ENCODE assay signal across 17 cellular contexts in the genomic region with DNA sequence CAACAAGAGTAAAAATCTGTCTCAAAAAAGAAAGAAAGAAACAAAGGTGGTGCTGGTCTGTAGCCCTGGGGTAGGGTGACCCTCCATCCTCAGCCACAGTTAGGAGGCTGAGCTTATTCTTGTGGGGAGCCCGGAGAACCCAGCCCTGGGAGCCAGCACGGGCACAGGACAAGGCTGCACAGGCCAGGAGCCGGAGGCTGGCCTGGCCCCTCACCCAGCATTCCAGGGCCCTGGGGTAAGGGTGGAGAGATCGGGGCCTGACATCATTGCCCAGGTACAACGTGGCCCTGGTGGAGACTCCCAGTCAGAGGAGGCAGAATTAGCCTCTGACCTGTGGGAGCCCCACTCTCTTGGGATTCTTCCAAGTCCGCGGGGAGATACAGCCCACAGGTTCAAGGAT. TPM values are rescaled to one million over a fixed set of nuclear protein-coding genes. Genes with fewer than 3 reads are reported as not detected.
DNase-seq lines count a peak whose midpoint lies in the region; ATAC-seq, FAIRE-seq and TF ChIP-seq lines count a peak whose summit lies in the region.
"Had no signal": no experiment of that assay in that cellular context is flagged by ENCODE, and none has a peak within 500 bp of the region (broad histone marks: within the 10 kb centered on the region; RNA-seq: fewer than 3 reads in every experiment).

No MANE protein-coding gene starts in this region.

- intact Hi-C loops in left ventricle myocardium inferior (cut with micrococcal nuclease): no loop called here
- intact Hi-C loops in Right ventricle myocardium superior (cut with DNase I): no loop called here

- peak overlapping the region; percentile 41 for H3K4me2 ChIP-seq in keratinocyte (ENCODE audit: control insufficient read depth, extremely low read depth, insufficient read depth, low read depth, low read length)

- peak overlapping the region; percentile 31 for H3K4me3 ChIP-seq in left ventricle myocardium inferior
- no peak overlapping the region for H3K4me3 ChIP-seq in keratinocyte (ENCODE audit: control insufficient read depth in 2 of 3, extremely low read depth in 1 of 3, insufficient read depth in 2 of 3, low read depth in 1 of 3, low read length in 3 of 3)
- H3K4me3 ChIP-seq in tibial nerve: no peak overlapping the region
- H3K4me3 ChIP-seq: Peyer's patch had no signal

- TF ChIP-seq CTCF in left ventricle myocardium inferior (IDR thresholded peaks at IDR 0.05; ENCODE audit: borderline replicate concordance) (no peak), keratinocyte (optimal IDR thresholded peaks at IDR 0.05 in 1 of 3, IDR thresholded peaks at IDR 0.05 in 1 of 3, conservative IDR thresholded peaks at IDR 0.05 in 1 of 3; ENCODE audit: extremely low read depth in 1 of 3, insufficient read depth in 2 of 3, low read length in 3 of 3) (no peak), tibial nerve (IDR thresholded peaks at IDR 0.05) (no peak)

- H3K9me1 ChIP-seq in keratinocyte (ENCODE audit: control insufficient read depth, extremely low read depth, insufficient read depth, low read length): no peaks in the 10 kb centered on the region

- dilution Hi-C loops in keratinocyte (cut with MboI; ENCODE audit: extremely low pct_ligation_motif_present, low sequenced_read_pairs): no loop called here

- TF ChIP-seq POLR2A in tibial nerve (IDR thresholded peaks at IDR 0.05): no peak

- H3K4me1 ChIP-seq in left ventricle myocardium inferior (peaks cover 12% of the 10 kb centered on the region), keratinocyte (ENCODE audit: control insufficient read depth, extremely low read depth, insufficient read depth, low read length) (peaks cover 26% of the 10 kb centered on the region), tibial nerve (peaks cover 0 to 19% (median 12%) of the 10 kb centered on the region in 4 donors)

- no peak for ATAC-seq in Right ventricle myocardium superior (ENCODE audit: poor library complexity)

- H2AFZ ChIP-seq in keratinocyte (ENCODE audit: control insufficient read depth, low read length): peak overlapping the region; percentile 55

- no peaks in the 10 kb centered on the region for H3K79me2 ChIP-seq in keratinocyte (ENCODE audit: control insufficient read depth, insufficient read depth, low read length)

- no peaks in the 10 kb centered on the region for H3K9me3 ChIP-seq in left ventricle myocardium inferior (replicated peaks)
- H3K9me3 ChIP-seq in keratinocyte (ENCODE audit: control insufficient read depth, low read depth, low read length): no peaks in the 10 kb centered on the region
- no peaks in the 10 kb centered on the region for H3K9me3 ChIP-seq in tibial nerve
- H3K9me3 ChIP-seq: Peyer's patch, thoracic aorta had no signal

- no peaks in the 10 kb centered on the region for H4K20me1 ChIP-seq in keratinocyte (ENCODE audit: control insufficient read depth, extremely low read depth, insufficient read depth, low read length)

- no peaks in the 10 kb centered on the region for H3K36me3 ChIP-seq in left ventricle myocardium inferior
- no peaks in the 10 kb centered on the region for H3K36me3 ChIP-seq in keratinocyte (ENCODE audit: control insufficient read depth in 2 of 2, extremely low read depth in 1 of 2, insufficient read depth in 2 of 2, low read length in 2 of 2)
- H3K36me3 ChIP-seq in tibial nerve: no peaks in the 10 kb centered on the region
- H3K36me3 ChIP-seq: Peyer's patch, thoracic aorta had no signal

- 54 to 59% methylated on average over 7 of the region's 7 CpGs for WGBS in tibial nerve, 2 donors

- DNase-seq in left ventricle myocardium inferior (no peak), Right ventricle myocardium superior (no peak), keratinocyte (ENCODE audit: low read depth, low spot score) (no peak), tibial nerve (ENCODE audit: low spot score in 2 of 2) (no peak), activated gamma-delta T cell treated with Interleukin-2 at 50 U/mL for 16 hours (no peak), HTR-8/SVneo (ENCODE audit: insufficient read length, low spot score) (no peak)
- DNase-seq: activated B cell treated with CpG ODN at 0.5 μM for 24 hours; activated naive CD4-positive, alpha-beta T cell treated with anti-CD3 and anti-CD28 coated beads, Interleukin-2, amount 10 ng/mL, durations not matched to agents 7 days and 5 days; CD8-positive, alpha-beta memory T cell; GOT3; naive B cell; NCI-H2107; NCI-H526 treated with DMSO at 0.1 percent for 48 hours; T-helper 1 cell had no signal

- no peak for TF ChIP-seq EP300 in tibial nerve (IDR thresholded peaks at IDR 0.05)

- H3K27me3 ChIP-seq in left ventricle myocardium inferior (ENCODE audit: low read depth) (peaks cover 17% of the 10 kb centered on the region), keratinocyte (ENCODE audit: control insufficient read depth, extremely low read depth, insufficient read depth, low read length) (no peaks in the 10 kb centered on the region), tibial nerve (no peaks in the 10 kb centered on the region)
- H3K27me3 ChIP-seq: Peyer's patch had no signal

- H3K27ac ChIP-seq in left ventricle myocardium inferior (replicated peaks) (no peak overlapping the region), keratinocyte (ENCODE audit: control insufficient read depth, insufficient read depth, low read length) (no peak overlapping the region), tibial nerve (peak overlapping the region; percentile 22 to 64 (median 48))
- H3K27ac ChIP-seq: thoracic aorta had no signal

- FAIRE-seq in keratinocyte (lab: Jason Lieb, UNC) (no peak), HTR-8/SVneo (lab: Jason Lieb, UNC) (no peak)
- FAIRE-seq: bronchial epithelial cell had no signal

- peak overlapping the region; percentile 42 for H3K9ac ChIP-seq in keratinocyte (ENCODE audit: control insufficient read depth, extremely low read depth, insufficient read depth, low read length)

RNA-seq across cellular contexts. Expression of gene KRT17, which starts 10.3 kb away (rescaled TPM):
- not detected for total RNA-seq in left ventricle myocardium inferior
- not detected for total RNA-seq in Right ventricle myocardium superior
- polyA plus RNA-seq in keratinocyte: 6,440 to 12,579 TPM (median 8,666 TPM) in 3 replicates
- 46,546 TPM for polyA plus RNA-seq in keratinocyte (2011; ENCODE audit: low read depth)
- polyA plus RNA-seq in keratinocyte (2011; cell fraction: cytosol; rRNA removed): 6,491 and 12,585 TPM in 2 replicates
- 12,033 and 13,742 TPM in 2 replicates for polyA plus RNA-seq in keratinocyte (2011; cell fraction: nucleus; rRNA removed)
- polyA plus RNA-seq in keratinocyte (2012; ENCODE audit: low replicate concordance): 5,743 and 13,877 TPM in 2 replicates
- 5,137 to 9,087 TPM (median 7,073 TPM) in 3 replicates for polyA minus RNA-seq in keratinocyte
- polyA minus RNA-seq in keratinocyte (2011; cell fraction: cytosol; rRNA and poly(A)+ RNA removed): 14,086 TPM
- 4,848 and 5,061 TPM in 2 replicates for polyA minus RNA-seq in keratinocyte (2011; cell fraction: nucleus; rRNA and poly(A)+ RNA removed)
- 1 to 10 TPM in 1 of 4 donors, not detected in 3; 1.5 TPM for total RNA-seq in tibial nerve
- total RNA-seq: activated B cell treated with CpG ODN at 0.5 μM for 24 hours had no signal
- polyA plus RNA-seq: CD8-positive, alpha-beta memory T cell had no signal

RNA-seq across cellular contexts. Expression of gene KRT16, which starts 22.1 kb away (rescaled TPM):
- total RNA-seq in left ventricle myocardium inferior (not detected), Right ventricle myocardium superior (not detected), tibial nerve (10 to 100 TPM in 1 of 4 donors, 1 to 10 TPM in 2, not detected in 1; 2.4 to 12.6 (median 6.6) TPM)
- 1,163 to 4,746 TPM (median 1,851 TPM) in 3 replicates for polyA plus RNA-seq in keratinocyte
- polyA plus RNA-seq in keratinocyte (2011; ENCODE audit: low read depth): 20,474 TPM
- polyA plus RNA-seq in keratinocyte (2011; cell fraction: cytosol; rRNA removed): 1,428 and 3,010 TPM in 2 replicates
- 2,522 and 2,889 TPM in 2 replicates for polyA plus RNA-seq in keratinocyte (2011; cell fraction: nucleus; rRNA removed)
- 1,329 and 6,837 TPM in 2 replicates for polyA plus RNA-seq in keratinocyte (2012; ENCODE audit: low replicate concordance)
- 1,159 to 3,059 TPM (median 1,751 TPM) in 3 replicates for polyA minus RNA-seq in keratinocyte
- polyA minus RNA-seq in keratinocyte (2011; cell fraction: cytosol; rRNA and poly(A)+ RNA removed): 3,006 TPM
- 1,076 and 1,184 TPM in 2 replicates for polyA minus RNA-seq in keratinocyte (2011; cell fraction: nucleus; rRNA and poly(A)+ RNA removed)
- total RNA-seq: activated B cell treated with CpG ODN at 0.5 μM for 24 hours; CD8-positive, alpha-beta memory T cell; Peyer's patch had no signal
- polyA plus RNA-seq: CD8-positive, alpha-beta memory T cell had no signal

RNA-seq across cellular contexts. Expression of gene KRT14, which starts 47.9 kb away (rescaled TPM):
- total RNA-seq in left ventricle myocardium inferior (not detected), Right ventricle myocardium superior (not detected), tibial nerve (10 to 100 TPM in 3 of 4 donors, 1 to 10 TPM in 1; 8.4 to 57.8 (median 34.0) TPM)
- 26,041 to 32,523 TPM (median 29,603 TPM) in 3 replicates for polyA plus RNA-seq in keratinocyte
- 31,901 TPM for polyA plus RNA-seq in keratinocyte (2011; ENCODE audit: low read depth)
- 21,475 and 38,030 TPM in 2 replicates for polyA plus RNA-seq in keratinocyte (2011; cell fraction: cytosol; rRNA removed)
- 27,919 and 28,945 TPM in 2 replicates for polyA plus RNA-seq in keratinocyte (2011; cell fraction: nucleus; rRNA removed)
- polyA plus RNA-seq in keratinocyte (2012; ENCODE audit: low replicate concordance): 14,568 and 23,086 TPM in 2 replicates
- polyA minus RNA-seq in keratinocyte: 19,979 to 26,270 TPM (median 20,630 TPM) in 3 replicates
- polyA minus RNA-seq in keratinocyte (2011; cell fraction: cytosol; rRNA and poly(A)+ RNA removed): 27,275 TPM
- 10,810 and 12,637 TPM in 2 replicates for polyA minus RNA-seq in keratinocyte (2011; cell fraction: nucleus; rRNA and poly(A)+ RNA removed)
- total RNA-seq: activated B cell treated with CpG ODN at 0.5 μM for 24 hours; CD8-positive, alpha-beta memory T cell had no signal
- polyA plus RNA-seq: CD8-positive, alpha-beta memory T cell had no signal

RNA-seq across cellular contexts. Expression of gene EIF1, which starts 54.0 kb away (rescaled TPM):
- total RNA-seq in left ventricle myocardium inferior: 1,125 TPM
- 1,143 TPM for total RNA-seq in Right ventricle myocardium superior
- polyA plus RNA-seq in keratinocyte: 236 to 308 TPM (median 272 TPM) in 3 replicates
- 1,255 TPM for polyA plus RNA-seq in keratinocyte (2011; ENCODE audit: low read depth)
- 367 and 580 TPM in 2 replicates for polyA plus RNA-seq in keratinocyte (2011; cell fraction: cytosol; rRNA removed)
- 378 and 447 TPM in 2 replicates for polyA plus RNA-seq in keratinocyte (2011; cell fraction: nucleus; rRNA removed)
- polyA plus RNA-seq in keratinocyte (2012; ENCODE audit: low replicate concordance): 695 and 2,008 TPM in 2 replicates
- 71.7 to 141 TPM (median 108 TPM) in 3 replicates for polyA minus RNA-seq in keratinocyte
- polyA minus RNA-seq in keratinocyte (2011; cell fraction: cytosol; rRNA and poly(A)+ RNA removed): 100 TPM
- polyA minus RNA-seq in keratinocyte (2011; cell fraction: nucleus; rRNA and poly(A)+ RNA removed): 71.1 and 103 TPM in 2 replicates
- total RNA-seq in tibial nerve: 100 to 1,000 TPM; 172 to 458 (median 243) TPM

Comparison
In these comparisons a context has a peak if more than half of its experiments do, and no peak if none do; other contexts are left out.
1. H3K27ac ChIP-seq: peak in tibial nerve (4 of 4); none in left ventricle myocardium inferior (single experiment) and keratinocyte (single experiment).